In genomic region chr3:161510510-161511260, GRCh38 we compare ENCODE assay signal across 24 cellular contexts. TPM values are rescaled to one million over a fixed set of nuclear protein-coding genes. Genes with fewer than 3 reads are reported as not detected.
A peak's percentile ranks its signal among the peaks of the same experiment; 100 is the strongest.
DNase-seq lines count a peak whose midpoint lies in the region; ATAC-seq, FAIRE-seq and TF ChIP-seq lines count a peak whose summit lies in the region.
"Had no signal": no experiment of that assay in that cellular context is flagged by ENCODE, and none has a peak within 500 bp of the region (broad histone marks: within the 10 kb centered on the region; RNA-seq: fewer than 3 reads in every experiment).

No MANE protein-coding gene starts in this region.

- H3K4me1 ChIP-seq in OCI-LY1 (ENCODE audit: insufficient read depth, low read length, severe bottlenecking): no peaks in the 10 kb centered on the region
- H3K4me1 ChIP-seq in H1 (replicated peaks in 1 of 4; ENCODE audit: control insufficient read depth in 3 of 4, insufficient read depth in 4 of 4, low read length in 3 of 4): no peaks in the 10 kb centered on the region
- no peaks in the 10 kb centered on the region for H3K4me1 ChIP-seq in breast epithelium
- H3K4me1 ChIP-seq: heart left ventricle had no signal

- no peak overlapping the region for H4K5ac ChIP-seq in H1 (ENCODE audit: insufficient read length, low read depth, low read length)

- H3K4me3 ChIP-seq in OCI-LY1 (ENCODE audit: low read depth, low read length, poor library complexity, severe bottlenecking): no peak overlapping the region
- no peak overlapping the region for H3K4me3 ChIP-seq in H1 (ENCODE audit: extremely low read depth in 1 of 4, insufficient read depth in 2 of 4, low read depth in 3 of 4, low read length in 4 of 4)
- H3K4me3 ChIP-seq in breast epithelium: no peak overlapping the region
- H3K4me3 ChIP-seq: dorsolateral prefrontal cortex, heart left ventricle had no signal

- H2AFZ ChIP-seq in OCI-LY1 (ENCODE audit: low read length): peak overlapping the region; percentile 44; the same call in 1 of the 2 replicates
- 0 out of 2 replicates have a peak overlapping the region, but pooled peaks have one; percentile 70 for H2AFZ ChIP-seq in H1 (ENCODE audit: low read length)

- H3K36me3 ChIP-seq in OCI-LY1 (ENCODE audit: insufficient read depth, low read length) (no peaks in the 10 kb centered on the region), H1 (ENCODE audit: control insufficient read depth in 2 of 4, insufficient read depth in 4 of 4, low read length in 3 of 4) (no peaks in the 10 kb centered on the region), breast epithelium (no peaks in the 10 kb centered on the region)
- H3K36me3 ChIP-seq: heart left ventricle had no signal

- no peak overlapping the region for H4K8ac ChIP-seq in H1 (ENCODE audit: extremely low read depth, insufficient read depth, low read length)

- H3K4me2 ChIP-seq in OCI-LY1 (ENCODE audit: low read length) (no peak overlapping the region), H1 (ENCODE audit: insufficient read depth in 1 of 2, low read depth in 2 of 2, low read length in 2 of 2) (no peak overlapping the region)

- 93% methylated on average over 6 of the region's 6 CpGs; no CpG with 5 or more reads in 1 of the 2 experiments for WGBS in H1 (ENCODE audit: extremely low coverage in 1 of 2, insufficient coverage in 1 of 2, insufficient read length in 1 of 2, insufficient replicate concordance in 2 of 2, low coverage in 1 of 2, low lambda C conversion rate in 2 of 2, missing lambda C conversion rate in 1 of 2), 2 experiments

- H4K91ac ChIP-seq in H1 (replicated peaks; ENCODE audit: insufficient read length, low read length): no peak overlapping the region

- no peak overlapping the region for H2BK5ac ChIP-seq in H1 (ENCODE audit: low read depth, low read length)

- no peak overlapping the region for H3K56ac ChIP-seq in H1 (replicated peaks; ENCODE audit: insufficient read length, low read depth, low read length)

- FAIRE-seq in H1 (lab: Jason Lieb, UNC): no peak
- FAIRE-seq: astrocyte, endothelial cell of umbilical vein, small intestine had no signal

- H3K14ac ChIP-seq in H1 (ENCODE audit: insufficient read length): no peak overlapping the region

- intact Hi-C loops in breast epithelium (cut with DNase I; ENCODE audit: low total_unique reads): no loop called here

- no peaks in the 10 kb centered on the region for H3K79me2 ChIP-seq in OCI-LY1 (ENCODE audit: insufficient read depth, low read length)
- H3K79me2 ChIP-seq in H1 (ENCODE audit: control insufficient read depth in 1 of 2, insufficient read depth in 2 of 2, low read length in 2 of 2): no peaks in the 10 kb centered on the region

- H2BK120ac ChIP-seq in H1 (replicated peaks; ENCODE audit: low read depth, low read length): no peak overlapping the region

- H3K27me3 ChIP-seq in OCI-LY1 (ENCODE audit: insufficient read depth, low read length) (no peaks in the 10 kb centered on the region), H1 (replicated peaks in 1 of 4; ENCODE audit: control insufficient read depth in 3 of 4, extremely low read depth in 1 of 4, insufficient read depth in 3 of 4, low read length in 3 of 4) (no peaks in the 10 kb centered on the region), breast epithelium (no peaks in the 10 kb centered on the region)
- H3K27me3 ChIP-seq: heart left ventricle had no signal

- POLR2A ChIA-PET in H1 (lab: Charles Lee; ENCODE audit: partially characterized antibody): no interaction called here

- peak; percentile 7 for DNase-seq in ELR (ENCODE audit: low read depth)
- DNase-seq in NAMALWA (ENCODE audit: low spot score): peak; percentile 26
- no peak for DNase-seq in H1 (ENCODE audit: low read depth in 1 of 2, low spot score in 2 of 2)
- DNase-seq in breast epithelium (ENCODE audit: low spot score in 2 of 2): no peak
- no peak for DNase-seq in NCI-H187 (lab: John Stamatoyannopoulos, UW)
- no peak for DNase-seq in occipital lobe (lab: John Stamatoyannopoulos, UW)
- DNase-seq: CD4-positive, CD25-positive, alpha-beta regulatory T cell; dorsolateral prefrontal cortex; heart left ventricle; IMR-90; left colon; mesenchymal stem cell; NCI-H1694; NCI-H2227 treated with DMSO at 0.1 percent for 48 hours; small intestine; stimulated activated CD4-positive, alpha-beta T cell treated with anti-CD3 and anti-CD28 coated beads, Interleukin-1b, Interleukin-23, amount 100 ng/mL, for 48 hours; T-helper 2 cell had no signal

- no peak overlapping the region for H2AK5ac ChIP-seq in H1 (ENCODE audit: low read depth, low read length)

- H3K9me2 ChIP-seq in OCI-LY1 (ENCODE audit: low read depth, low read length): no peaks in the 10 kb centered on the region

- no peak for TF ChIP-seq EP300 in H1 (IDR thresholded peaks at IDR 0.05; ENCODE audit: borderline replicate concordance in 1 of 2, low read depth in 2 of 2, low read length in 2 of 2)

- CTCF ChIA-PET in H1 (lab: Charles Lee; ENCODE audit: partially characterized antibody): interaction anchor here (0.6 to 2.8 kb wide), 5 partner anchors 12 to 1967 kb away, joined by 3 to 21 read pairs (median 3); no protein-coding TSS in a partner anchor

- no peak overlapping the region for H2BK12ac ChIP-seq in H1 (ENCODE audit: low read depth, low read length)

- H3K27ac ChIP-seq in OCI-LY1 (ENCODE audit: low read depth, low read length, poor library complexity, severe bottlenecking): no peak overlapping the region
- H3K27ac ChIP-seq in H1 (ENCODE audit: low read depth, low read length): no peak overlapping the region
- H3K27ac ChIP-seq in breast epithelium: no peak overlapping the region
- H3K27ac ChIP-seq: dorsolateral prefrontal cortex, heart left ventricle had no signal

- H2BK15ac ChIP-seq in H1 (ENCODE audit: low read length): no peak overlapping the region

- TF ChIP-seq RAD21 in H1 (IDR thresholded peaks at IDR 0.05 in 1 of 2, conservative IDR thresholded peaks at IDR 0.05 in 1 of 2; ENCODE audit: low read depth in 2 of 2, low read length in 2 of 2): no peak

- no peak for ATAC-seq in HG02642 (IDR thresholded peaks at IDR 0.05; ENCODE audit: poor library complexity, unreplicated experiment)
- ATAC-seq: heart left ventricle, left colon had no signal

- H3K9me3 ChIP-seq in OCI-LY1 (ENCODE audit: low read length): no peaks in the 10 kb centered on the region
- H3K9me3 ChIP-seq in H1 (ENCODE audit: insufficient read depth in 2 of 2, low read depth in 1 of 2, low read length in 1 of 2): no peaks in the 10 kb centered on the region
- no peaks in the 10 kb centered on the region for H3K9me3 ChIP-seq in breast epithelium
- H3K9me3 ChIP-seq: heart left ventricle had no signal

- no peaks in the 10 kb centered on the region for H3K79me1 ChIP-seq in H1 (ENCODE audit: low read depth, low read length)

- TF ChIP-seq POLR2A in H1 (IDR thresholded peaks at IDR 0.05; ENCODE audit: control extremely low read depth in 1 of 2, low read depth in 2 of 2, low read length in 2 of 2): no peak
- TF ChIP-seq POLR2A in breast epithelium (IDR thresholded peaks at IDR 0.05): no peak

- no peak overlapping the region for H3K18ac ChIP-seq in H1 (ENCODE audit: extremely low read depth, low read length)

- H3F3A ChIP-seq in OCI-LY1 (ENCODE audit: insufficient read depth, low read length): no peaks in the 10 kb centered on the region

- H4K20me1 ChIP-seq in OCI-LY1 (ENCODE audit: insufficient read depth, low read length) (no peaks in the 10 kb centered on the region), H1 (replicated peaks in 1 of 2; ENCODE audit: control insufficient read depth in 1 of 2, insufficient read depth in 2 of 2, low read length in 2 of 2) (no peaks in the 10 kb centered on the region)

- no peak overlapping the region for H3K4ac ChIP-seq in H1 (replicated peaks; ENCODE audit: insufficient read length, low read depth, low read length)

- H3K23me2 ChIP-seq in H1 (ENCODE audit: low read depth, low read length): no peaks in the 10 kb centered on the region

- TF ChIP-seq CTCF in OCI-LY1 (IDR thresholded peaks at IDR 0.05; ENCODE audit: low read length): no peak
- no peak for TF ChIP-seq CTCF in H1 (IDR thresholded peaks at IDR 0.05; ENCODE audit: control extremely low read depth in 1 of 3, insufficient read depth in 1 of 3, low read depth in 1 of 3, low read length in 3 of 3)
- no peak for TF ChIP-seq CTCF in breast epithelium (IDR thresholded peaks at IDR 0.05)

- H3K9ac ChIP-seq in OCI-LY1 (ENCODE audit: low read length) (no peak overlapping the region), H1 (replicated peaks in 1 of 4; ENCODE audit: extremely low read depth in 1 of 4, low read depth in 3 of 4, low read length in 3 of 4) (no peak overlapping the region)

- H3K23ac ChIP-seq in H1 (ENCODE audit: insufficient read length): no peak overlapping the region

- H2BK20ac ChIP-seq in H1 (ENCODE audit: low read length): no peak overlapping the region

TF ChIP-seq in H1, 55 proteins besides CTCF, POLR2A, EP300 and RAD21:
- TF ChIP-seq HDAC2 (IDR thresholded peaks at IDR 0.05; ENCODE audit: borderline replicate concordance in 1 of 2, low read depth in 2 of 2, low read length in 2 of 2) (no peak), CHD1 (IDR thresholded peaks at IDR 0.05; ENCODE audit: low read depth, low read length) (no peak), SUZ12 (IDR thresholded peaks at IDR 0.05; ENCODE audit: low read length) (no peak), TBP (IDR thresholded peaks at IDR 0.05; ENCODE audit: low read depth, low read length) (no peak), GABPA (IDR thresholded peaks at IDR 0.05; ENCODE audit: borderline replicate concordance, insufficient read depth, low read length) (no peak), SP2 (IDR thresholded peaks at IDR 0.05; ENCODE audit: low read length) (no peak), MAFK (IDR thresholded peaks at IDR 0.05; ENCODE audit: low read depth, low read length) (no peak)

RNA-seq across cellular contexts. Expression of gene OTOL1, which starts 14.1 kb away (rescaled TPM):
- not detected in 2 replicates for total RNA-seq in H1 (2021; fragmentation: NEBNext Ultra II Directional; extraction: Animal tissue kit (Norgen Biotek cat#: 25700))
- polyA plus RNA-seq in H1 (2011; rRNA removed): not detected in 2 replicates
- not detected for polyA plus RNA-seq in H1 (2011; cell fraction: cytosol; rRNA removed)
- not detected for polyA plus RNA-seq in H1 (2011; cell fraction: nucleus; rRNA removed)
- not detected in 4 replicates for polyA plus RNA-seq in H1 (2012, experiment 1 of 2)
- polyA plus RNA-seq in H1 (2012, experiment 2 of 2): not detected
- not detected for polyA plus RNA-seq in H1 (2013, experiment 1 of 2)
- polyA plus RNA-seq in H1 (2013, experiment 2 of 2): not detected
- not detected in 2 replicates for polyA minus RNA-seq in H1 (2011; rRNA and poly(A)+ RNA removed)
- not detected for polyA minus RNA-seq in H1 (2011; cell fraction: cytosol; rRNA and poly(A)+ RNA removed)
- polyA minus RNA-seq in H1 (2011; cell fraction: nucleus; rRNA and poly(A)+ RNA removed): not detected
- not detected for total RNA-seq in breast epithelium
- total RNA-seq in occipital lobe: not detected
- total RNA-seq: activated T-helper 1 cell treated with anti-CD3 and anti-CD28 coated beads, Interleukin-12 subunit alpha, Interleukin-12 subunit beta, Interleukin-2, Interleukin-4 antibody, amounts not matched to agents 30 ng/mL and 10 ng/mL and 1 ng/mL, durations not matched to agents 14 hours and 24 hours and 36 hours; astrocyte; CD4-positive, CD25-positive, alpha-beta regulatory T cell; endothelial cell of umbilical vein; heart left ventricle; IMR-90; left colon; myocyte; RPMI7951 had no signal
- polyA plus RNA-seq: CD4-positive, CD25-positive, alpha-beta regulatory T cell; endothelial cell of umbilical vein; heart left ventricle; IMR-90; small intestine had no signal

Comparison
In these comparisons a context has a peak if more than half of its experiments do, and no peak if none do; other contexts are left out.
1. DNase-seq: peak in ELR (single experiment) and NAMALWA (single experiment); none in H1 (0 of 2), breast epithelium (0 of 2), NCI-H187 (0 of 2) and occipital lobe (single experiment).